Comparison of ENCODE assay signal across 8 cellular contexts in genomic region chrX:51420610-51421009, GRCh38.
DNase-seq lines count a peak whose midpoint lies in the region; ATAC-seq, FAIRE-seq and TF ChIP-seq lines count a peak whose summit lies in the region.

No MANE protein-coding gene starts in this region.

- TF ChIP-seq EP300 in SK-N-SH (IDR thresholded peaks at IDR 0.05; ENCODE audit: borderline replicate concordance in 1 of 2, low read depth in 1 of 2, low read length in 1 of 2): no peak

- CTCF ChIA-PET in SK-N-SH (lab: Yijun Ruan, JAX): interaction anchor here (0.6 to 4.9 kb wide), 40 partner anchors 9 to 739 kb away, joined by 3 to 106 read pairs (median 4); partner anchors contain the start of gene NUDT10

- H3K4me1 ChIP-seq in H9 (ENCODE audit: insufficient read depth, low read length) (no peaks in the 10 kb centered on the region), SK-N-SH (ENCODE audit: control insufficient read depth in 1 of 2, insufficient read depth in 2 of 2, low read depth in 1 of 2, low read length in 1 of 2) (peaks cover 0 to 3% of the 10 kb centered on the region in 2 experiments; a peak in 1 of 4 replicates), pancreas (no peaks in the 10 kb centered on the region)

- H3T11ph ChIP-seq in H9 (ENCODE audit: low read length): no peak overlapping the region

- peak; percentile 64 for TF ChIP-seq RAD21 in SK-N-SH (IDR thresholded peaks at IDR 0.05; ENCODE audit: low read length)

- no peak overlapping the region for H2BK15ac ChIP-seq in H9 (ENCODE audit: low read depth, low read length)

- peak; percentile 72 for FAIRE-seq in pancreas (lab: Jason Lieb, UNC)

- H3K9ac ChIP-seq in H9 (ENCODE audit: extremely low read depth, insufficient read length, low read length) (no peak overlapping the region), SK-N-SH (no peak overlapping the region)

- no peak overlapping the region for H2BK20ac ChIP-seq in H9 (ENCODE audit: low read depth, low read length, poor library complexity, severe bottlenecking)

- peaks cover 38 to 40% of the 10 kb centered on the region in 2 experiments for H3K9me3 Mint-ChIP-seq in H9

- no peaks in the 10 kb centered on the region; the same call in 1 of the 2 replicates for H3K27me3 Mint-ChIP-seq in H9 (ENCODE audit: low read depth)

- DNase-seq in NCI-H82 (lab: John Stamatoyannopoulos, UW) (peak; percentile 62), NCI-H82 treated with DMSO at 0.1 percent for 48 hours (lab: John Stamatoyannopoulos, UW; ENCODE audit: unreplicated experiment) (no peak), H9 (no peak), SK-N-SH (peak; percentile 40), epithelial cell of esophagus (ENCODE audit: low read depth) (peak; percentile 38), pancreas (peak in 1 of 6 donors; percentile 19), GOT3 (lab: John Stamatoyannopoulos, UW) (no peak)

- no peak overlapping the region for H3K4me2 ChIP-seq in H9 (ENCODE audit: insufficient read depth, insufficient read length, low read length)
- no peak overlapping the region for H3K4me2 ChIP-seq in SK-N-SH

- peak; percentile 68 for TF ChIP-seq CTCF in H9 (conservative IDR thresholded peaks at IDR 0.05)
- TF ChIP-seq CTCF in SK-N-SH (IDR thresholded peaks at IDR 0.05): peak; percentile 87
- peak; percentile 58 for TF ChIP-seq CTCF in epithelial cell of esophagus (IDR thresholded peaks at IDR 0.05; ENCODE audit: insufficient read depth, low read depth, low read length, missing control alignments)
- TF ChIP-seq CTCF in pancreas (IDR thresholded peaks at IDR 0.05): peak; percentile 49 to 82 (median 64)

- no peak overlapping the region for H2BK120ac ChIP-seq in H9 (ENCODE audit: low read depth, low read length, poor library complexity, severe bottlenecking)

- POLR2A ChIA-PET in SK-N-SH (lab: Yijun Ruan, JAX): no interaction called here

- no peak overlapping the region for H3K4me3 ChIP-seq in SK-N-SH (ENCODE audit: low read depth in 2 of 2, low read length in 1 of 2)
- H3K4me3 ChIP-seq in epithelial cell of esophagus (ENCODE audit: low read length): no peak overlapping the region
- H3K4me3 ChIP-seq in pancreas: no peak overlapping the region

- H3K18ac ChIP-seq in H9 (ENCODE audit: insufficient read length, low read depth, low read length): no peak overlapping the region

- H2AFZ ChIP-seq in H9 (ENCODE audit: low read length): no peak overlapping the region
- no peak overlapping the region for H2AFZ ChIP-seq in SK-N-SH (ENCODE audit: low read depth)

- no peak overlapping the region for H4K5ac ChIP-seq in H9 (ENCODE audit: insufficient read length, low read depth, low read length)

- H4K8ac ChIP-seq in H9 (replicated peaks; ENCODE audit: insufficient read length, low read depth, low read length): no peak overlapping the region

- H3K56ac ChIP-seq in H9 (ENCODE audit: insufficient read length, low read depth, low read length): no peak overlapping the region

- no peaks in the 10 kb centered on the region; a peak in 1 of 7 replicates for H3K36me3 Mint-ChIP-seq in H9 (ENCODE audit: insufficient read depth in 1 of 3, low read depth in 3 of 3)

- no CpG with 5 or more reads among the region's 5 CpGs for WGBS in H9 (ENCODE audit: extremely low coverage, insufficient read length, low lambda C conversion rate)
- 1% methylated on average over 5 of the region's 5 CpGs for WGBS in SK-N-SH (ENCODE audit: low lambda C conversion rate)
- 2 to 5% methylated on average over 5 of the region's 5 CpGs for WGBS in pancreas, 2 donors

- H2AK5ac ChIP-seq in H9 (ENCODE audit: insufficient read length, low read length): no peak overlapping the region

- H3K27me3 ChIP-seq in H9 (ENCODE audit: insufficient read depth, low read length) (no peaks in the 10 kb centered on the region), SK-N-SH (ENCODE audit: insufficient read depth) (no peaks in the 10 kb centered on the region; the same call in 1 of the 2 replicates), pancreas (peaks cover 0 to 7% (median 2%) of the 10 kb centered on the region in 4 donors)

- H3F3A ChIP-seq in SK-N-SH (replicated peaks; ENCODE audit: insufficient read depth): no peaks in the 10 kb centered on the region

- H3K9me3 ChIP-seq in H9 (ENCODE audit: control insufficient read depth, low read depth, low read length) (peaks cover 4% of the 10 kb centered on the region), SK-N-SH (no peaks in the 10 kb centered on the region), pancreas (no peaks in the 10 kb centered on the region)

- H3K4me1 Mint-ChIP-seq in H9: peaks cover 0 to 3% of the 10 kb centered on the region in 2 experiments; a peak in 3 of 4 replicates

- H3K27ac ChIP-seq in H9 (ENCODE audit: insufficient read length, low read depth, low read length) (no peak overlapping the region), SK-N-SH (ENCODE audit: low read depth in 2 of 2, low read length in 1 of 2) (no peak overlapping the region), pancreas (no peak overlapping the region)

- H4K91ac ChIP-seq in H9 (ENCODE audit: insufficient read length, low read depth, low read length): no peak overlapping the region

- H2BK5ac ChIP-seq in H9 (ENCODE audit: insufficient read length, low read length): no peak overlapping the region

- H3K23ac ChIP-seq in H9 (ENCODE audit: insufficient read length, low read depth, low read length): no peak overlapping the region

- H3K9me2 ChIP-seq in SK-N-SH: no peaks in the 10 kb centered on the region

- no peaks in the 10 kb centered on the region for H3K23me2 ChIP-seq in H9 (ENCODE audit: insufficient read length, low read depth, low read length, poor library complexity, severe bottlenecking)

- no peaks in the 10 kb centered on the region for H3K79me2 ChIP-seq in H9 (ENCODE audit: insufficient read depth, low read length)
- H3K79me2 ChIP-seq in SK-N-SH (ENCODE audit: insufficient read depth): no peaks in the 10 kb centered on the region

- no peaks in the 10 kb centered on the region for H3K79me1 ChIP-seq in H9 (ENCODE audit: insufficient read depth, low read depth, low read length, poor library complexity, severe bottlenecking)

- H4K20me1 ChIP-seq in H9 (ENCODE audit: control insufficient read depth, insufficient read depth, insufficient read length) (no peaks in the 10 kb centered on the region), SK-N-SH (ENCODE audit: insufficient read depth) (no peaks in the 10 kb centered on the region)

- ATAC-seq in pancreas (peak in 3 of 4 donors; percentile 35 to 51 (median 46)), GM18858 (IDR thresholded peaks at IDR 0.05; ENCODE audit: unreplicated experiment) (no peak)

- intact Hi-C loops in pancreas (cut with DNase I): no loop called here

- no peak overlapping the region for H3K27ac Mint-ChIP-seq in H9

- no peak overlapping the region for H3K4me3 Mint-ChIP-seq in H9

- no peaks in the 10 kb centered on the region for H3K36me3 ChIP-seq in SK-N-SH (replicated peaks in 1 of 2; ENCODE audit: control insufficient read depth in 1 of 2, insufficient read depth in 2 of 2, low read length in 1 of 2)
- no peaks in the 10 kb centered on the region for H3K36me3 ChIP-seq in pancreas

- no peak overlapping the region for H3K4ac ChIP-seq in H9 (ENCODE audit: low read depth, low read length)

- no peak overlapping the region for H2BK12ac ChIP-seq in H9 (ENCODE audit: insufficient read length, low read depth, low read length)

- H3K14ac ChIP-seq in H9 (ENCODE audit: insufficient read depth, low read length): no peak overlapping the region

TF ChIP-seq in SK-N-SH, 30 proteins besides CTCF, POLR2A, EP300 and RAD21:
- TF ChIP-seq SMC3 (IDR thresholded peaks at IDR 0.05; ENCODE audit: low read depth, low read length): peak; percentile 66
- no peak for TF ChIP-seq RXRA (IDR thresholded peaks at IDR 0.05; ENCODE audit: borderline replicate concordance, low read depth)

Comparison
In these comparisons a context has a peak if more than half of its experiments do, and no peak if none do; other contexts are left out.
1. DNase-seq: peak in NCI-H82 (single experiment), SK-N-SH (single experiment) and epithelial cell of esophagus (single experiment); none in NCI-H82 treated with DMSO at 0.1 percent for 48 hours (single experiment), H9 (single experiment) and GOT3 (single experiment).
2. Peak in every context shown above with its lines, with median percentiles within 50 percentile points of each other: CTCF ChIP-seq.